Comparison of ENCODE assay signal across 8 cellular contexts in the genomic region with DNA sequence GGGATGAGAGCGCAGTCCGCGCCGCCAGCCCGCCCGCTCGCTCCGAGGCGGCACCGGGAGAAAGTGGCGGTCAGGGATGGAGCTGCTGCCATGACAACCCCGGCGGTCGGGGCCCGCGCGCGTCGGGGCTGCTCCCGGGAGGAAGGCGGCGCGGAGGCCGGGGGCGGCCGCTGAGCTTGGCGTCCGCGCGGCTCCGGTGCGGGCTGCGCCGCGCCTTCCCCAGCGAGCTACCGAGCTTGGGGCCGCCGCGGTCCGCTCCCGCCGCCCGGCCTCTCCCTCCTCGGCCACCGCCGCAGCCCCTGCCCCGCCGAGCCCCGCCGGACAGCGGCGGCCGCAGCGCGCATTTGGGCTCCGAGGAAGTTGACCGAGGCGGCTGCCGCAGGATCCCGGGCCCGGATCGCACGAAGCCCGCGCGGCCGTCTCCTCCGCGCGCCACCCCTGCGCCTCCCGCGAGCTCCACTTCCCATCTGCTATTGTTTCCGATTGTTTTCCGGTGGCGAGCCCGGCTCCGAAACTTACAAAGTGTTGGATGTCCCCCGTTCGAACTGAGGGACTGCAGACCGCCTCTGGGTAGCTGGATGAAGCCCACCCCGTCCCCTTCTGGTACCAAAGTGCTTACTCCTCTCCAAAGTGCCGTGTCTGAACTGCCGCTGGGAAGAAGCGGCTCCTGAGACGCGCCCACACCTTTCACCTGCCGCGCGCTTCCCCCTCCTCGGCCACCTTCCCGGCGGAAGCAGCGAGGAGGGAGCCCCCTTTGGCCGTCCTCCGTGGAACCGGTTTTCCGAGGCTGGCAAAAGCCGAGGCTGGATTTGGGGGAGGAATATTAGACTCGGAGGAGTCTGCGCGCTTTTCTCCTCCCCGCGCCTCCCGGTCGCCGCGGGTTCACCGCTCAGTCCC.
DNase-seq lines count a peak whose midpoint lies in the region; ATAC-seq, FAIRE-seq and TF ChIP-seq lines count a peak whose summit lies in the region.

No MANE protein-coding gene starts in this region.

- H3K27ac Mint-ChIP-seq in effector memory CD8-positive, alpha-beta T cell = no peak overlapping the region

- H3K4me2 ChIP-seq in H1 (ENCODE audit: insufficient read depth in 1 of 2, low read depth in 2 of 2, low read length in 2 of 2) = peak overlapping the region; percentile 79 to 81

- no peak for TF ChIP-seq EP300 in H1 (IDR thresholded peaks at IDR 0.05; ENCODE audit: borderline replicate concordance in 1 of 2, low read depth in 2 of 2, low read length in 2 of 2)

- CTCF ChIA-PET in H1 (lab: Charles Lee; ENCODE audit: partially characterized antibody) = interaction anchor here (0.7 to 9.4 kb wide), 36 partner anchors 10 to 228 kb away, joined by 3 to 137 read pairs (median 4); no protein-coding TSS in a partner anchor

- no peak overlapping the region for H3K56ac ChIP-seq in H1 (replicated peaks; ENCODE audit: insufficient read length, low read depth, low read length)

- H2BK15ac ChIP-seq in H1 (ENCODE audit: low read length) = peak overlapping the region; percentile 65; the same call in 1 of the 2 replicates

- no peaks in the 10 kb centered on the region for H3K79me2 ChIP-seq in H1 (ENCODE audit: control insufficient read depth in 1 of 2, insufficient read depth in 2 of 2, low read length in 2 of 2)

- peak overlapping the region; percentile 69 to 85 (median 76) for H3K4me3 ChIP-seq in H1 (ENCODE audit: extremely low read depth in 1 of 4, insufficient read depth in 2 of 4, low read depth in 3 of 4, low read length in 4 of 4)
- peak overlapping the region; percentile 59 to 63 for H3K4me3 ChIP-seq in muscle layer of colon (ENCODE audit: low read depth in 1 of 2, low read length in 2 of 2)

- H3K27me3 Mint-ChIP-seq in effector memory CD8-positive, alpha-beta T cell = peaks cover 16 to 60% of the 10 kb centered on the region in 2 donors

- H3K4ac ChIP-seq in H1 (replicated peaks; ENCODE audit: insufficient read length, low read depth, low read length) = no peak overlapping the region

- no peak overlapping the region for H2BK120ac ChIP-seq in H1 (replicated peaks; ENCODE audit: low read depth, low read length)

- H3K27me3 ChIP-seq in H1 (replicated peaks in 1 of 4; ENCODE audit: control insufficient read depth in 3 of 4, extremely low read depth in 1 of 4, insufficient read depth in 3 of 4, low read length in 3 of 4) = no peaks in the 10 kb centered on the region; a peak in 1 of 7 replicates
- H3K27me3 ChIP-seq in muscle layer of colon (ENCODE audit: control insufficient read depth in 1 of 2, insufficient read depth in 2 of 2, low read length in 2 of 2) = no peaks in the 10 kb centered on the region

- H3K23me2 ChIP-seq in H1 (ENCODE audit: low read depth, low read length) = peaks cover 7% of the 10 kb centered on the region; the same call in 1 of the 2 replicates

- 0 out of 4 replicates have a peak, but pooled peaks of 1 of the 2 experiments have one; percentile 3 for TF ChIP-seq RAD21 in H1 (IDR thresholded peaks at IDR 0.05 in 1 of 2, conservative IDR thresholded peaks at IDR 0.05 in 1 of 2; ENCODE audit: low read depth in 2 of 2, low read length in 2 of 2)

- H4K8ac ChIP-seq in H1 (ENCODE audit: extremely low read depth, insufficient read depth, low read length) = peak overlapping the region; percentile 85; the same call in 1 of the 2 replicates

- H3K36me3 ChIP-seq in H1 (ENCODE audit: control insufficient read depth in 2 of 4, insufficient read depth in 4 of 4, low read length in 3 of 4) (no peaks in the 10 kb centered on the region; a peak in 1 of 8 replicates), muscle layer of colon (ENCODE audit: insufficient read depth, low read length) (no peaks in the 10 kb centered on the region)

- H3K4me3 Mint-ChIP-seq in effector memory CD8-positive, alpha-beta T cell = no peak overlapping the region

- H4K5ac ChIP-seq in H1 (ENCODE audit: insufficient read length, low read depth, low read length) = no peak overlapping the region

- H3K4me1 Mint-ChIP-seq in effector memory CD8-positive, alpha-beta T cell (ENCODE audit: low read depth in 2 of 2) = no peaks in the 10 kb centered on the region

- WGBS in H1 (ENCODE audit: extremely low coverage in 1 of 2, insufficient coverage in 1 of 2, insufficient read length in 1 of 2, insufficient replicate concordance in 2 of 2, low coverage in 1 of 2, low lambda C conversion rate in 2 of 2, missing lambda C conversion rate in 1 of 2), 2 experiments = 2% methylated on average over 58 of the region's 110 CpGs; no CpG with 5 or more reads in 1 of the 2 experiments

- H2AFZ ChIP-seq in H1 (ENCODE audit: low read length) = peak overlapping the region; percentile 25; the same call in 1 of the 2 replicates

- no peak overlapping the region for H3K14ac ChIP-seq in H1 (ENCODE audit: insufficient read length)

- ATAC-seq in GM19455 (IDR thresholded peaks at IDR 0.05; ENCODE audit: unreplicated experiment) = no peak
- ATAC-seq in effector memory CD8-positive, alpha-beta T cell (replicated peaks) = no peak
- ATAC-seq in HG02759 (IDR thresholded peaks at IDR 0.05; ENCODE audit: unreplicated experiment) = no peak

- H4K20me1 ChIP-seq in H1 (replicated peaks in 1 of 2; ENCODE audit: control insufficient read depth in 1 of 2, insufficient read depth in 2 of 2, low read length in 2 of 2) = no peaks in the 10 kb centered on the region

- POLR2A ChIA-PET in H1 (lab: Charles Lee; ENCODE audit: partially characterized antibody) = interaction anchor here (1.4 to 1.5 kb wide), 2 partner anchors 41 to 43 kb away, joined by 4 read pairs; no protein-coding TSS in a partner anchor

- peak overlapping the region; percentile 29 for H4K91ac ChIP-seq in H1 (replicated peaks; ENCODE audit: insufficient read length, low read length)

- H3K27ac ChIP-seq in H1 (ENCODE audit: low read depth, low read length) (no peak overlapping the region), muscle layer of colon (ENCODE audit: low read depth, low read length) (peak overlapping the region; percentile 45)

- H3K9me3 ChIP-seq in H1 (ENCODE audit: insufficient read depth in 2 of 2, low read depth in 1 of 2, low read length in 1 of 2) (no peaks in the 10 kb centered on the region), muscle layer of colon (ENCODE audit: low read length) (no peaks in the 10 kb centered on the region)

- H3K4me1 ChIP-seq in H1 (replicated peaks in 1 of 4; ENCODE audit: control insufficient read depth in 3 of 4, insufficient read depth in 4 of 4, low read length in 3 of 4) (peaks cover 4 to 15% (median 7%) of the 10 kb centered on the region in 4 experiments; a peak in 6 of 7 replicates), muscle layer of colon (ENCODE audit: insufficient read depth, low read length) (no peaks in the 10 kb centered on the region)

- H3K9me3 Mint-ChIP-seq in effector memory CD8-positive, alpha-beta T cell = peaks cover 6 to 14% of the 10 kb centered on the region in 2 donors

- H2BK5ac ChIP-seq in H1 (ENCODE audit: low read depth, low read length) = no peak overlapping the region

- no peak overlapping the region for H2BK20ac ChIP-seq in H1 (ENCODE audit: low read length)

- no peaks in the 10 kb centered on the region; the same call in 1 of the 2 replicates for H3K79me1 ChIP-seq in H1 (ENCODE audit: low read depth, low read length)

- TF ChIP-seq CTCF in H1 (IDR thresholded peaks at IDR 0.05; ENCODE audit: control extremely low read depth in 1 of 3, insufficient read depth in 1 of 3, low read depth in 1 of 3, low read length in 3 of 3) = no peak

- no peak for FAIRE-seq in H1 (lab: Jason Lieb, UNC)

- peak overlapping the region; percentile 22; the same call in 1 of the 2 replicates for H3K18ac ChIP-seq in H1 (ENCODE audit: extremely low read depth, low read length)

- H2BK12ac ChIP-seq in H1 (ENCODE audit: low read depth, low read length) = peak overlapping the region; percentile 44; the same call in 1 of the 2 replicates

- H3K36me3 Mint-ChIP-seq in effector memory CD8-positive, alpha-beta T cell (ENCODE audit: insufficient read depth) = no peaks in the 10 kb centered on the region

- peak overlapping the region in 3 of 4 experiments; percentile 8 to 56 (median 8); a peak in 3 of 7 replicates for H3K9ac ChIP-seq in H1 (replicated peaks in 1 of 4; ENCODE audit: extremely low read depth in 1 of 4, low read depth in 3 of 4, low read length in 3 of 4)
- H3K9ac ChIP-seq in muscle layer of colon (ENCODE audit: low read length) = no peak overlapping the region

- no peak for TF ChIP-seq POLR2A in H1 (IDR thresholded peaks at IDR 0.05; ENCODE audit: control extremely low read depth in 1 of 2, low read depth in 2 of 2, low read length in 2 of 2)

- H2AK5ac ChIP-seq in H1 (ENCODE audit: low read depth, low read length) = no peak overlapping the region

- peak; percentile 13 for DNase-seq in Ammon's horn (ENCODE audit: low spot score)
- peak; percentile 21 for DNase-seq in NCI-H1092 (lab: John Stamatoyannopoulos, UW)
- DNase-seq in H1 (ENCODE audit: low read depth in 1 of 2, low spot score in 2 of 2) = peak in 1 of 2 experiments; percentile 74
- DNase-seq in NK-92 (lab: John Stamatoyannopoulos, UW; ENCODE audit: unreplicated experiment) = no peak
- DNase-seq in effector memory CD8-positive, alpha-beta T cell = no peak

- no peak overlapping the region for H3K23ac ChIP-seq in H1 (ENCODE audit: insufficient read length)

TF ChIP-seq in H1, 55 proteins besides CTCF, POLR2A, EP300 and RAD21:
- TF ChIP-seq PHF8 (conservative IDR thresholded peaks at IDR 0.05; ENCODE audit: low read depth, low read length) (peak; percentile 24; the same call in 1 of the 2 replicates), RBBP5 (IDR thresholded peaks at IDR 0.05; ENCODE audit: borderline replicate concordance, low read depth, low read length) (0 out of 2 replicates have a peak, but pooled peaks have one; percentile 84), TAF1 (IDR thresholded peaks at IDR 0.05; ENCODE audit: low read depth, low read length) (peak; percentile 23; the same call in 1 of the 2 replicates), BACH1 (IDR thresholded peaks at IDR 0.05; ENCODE audit: low read length) (0 out of 2 replicates have a peak, but pooled peaks have one; percentile 3), TAF7 (optimal IDR thresholded peaks at IDR 0.05; ENCODE audit: borderline replicate concordance, low read depth, low read length) (no peak), SUZ12 (IDR thresholded peaks at IDR 0.05; ENCODE audit: low read length) (peak; percentile 34; the same call in 1 of the 2 replicates), POLR2AphosphoS5 (IDR thresholded peaks at IDR 0.05; ENCODE audit: low read depth, low read length) (no peak), ASH2L (IDR thresholded peaks at IDR 0.05; ENCODE audit: low read length) (peak; percentile 73), SIN3A (conservative IDR thresholded peaks at IDR 0.05 in 1 of 2, IDR thresholded peaks at IDR 0.05 in 1 of 2; ENCODE audit: low read depth in 1 of 2, low read length in 2 of 2) (peak in 1 of 2 experiments; percentile 35; a peak in 1 of 4 replicates), HDAC2 (IDR thresholded peaks at IDR 0.05; ENCODE audit: borderline replicate concordance in 1 of 2, low read depth in 2 of 2, low read length in 2 of 2) (no peak)
- TF ChIP-seq, protein P1, sequence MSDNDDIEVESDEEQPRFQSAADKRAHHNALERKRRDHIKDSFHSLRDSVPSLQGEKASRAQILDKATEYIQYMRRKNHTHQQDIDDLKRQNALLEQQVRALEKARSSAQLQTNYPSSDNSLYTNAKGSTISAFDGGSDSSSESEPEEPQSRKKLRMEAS (IDR thresholded peaks at IDR 0.05) = no peak

Comparison
In these comparisons a context has a peak if more than half of its experiments do, and no peak if none do; other contexts are left out.
1. DNase-seq: peak in Ammon's horn (single experiment) and NCI-H1092 (single experiment); none in NK-92 (single experiment) and effector memory CD8-positive, alpha-beta T cell (0 of 3).